Comparison of ENCODE assay signal across 8 cellular contexts in the genomic region with DNA sequence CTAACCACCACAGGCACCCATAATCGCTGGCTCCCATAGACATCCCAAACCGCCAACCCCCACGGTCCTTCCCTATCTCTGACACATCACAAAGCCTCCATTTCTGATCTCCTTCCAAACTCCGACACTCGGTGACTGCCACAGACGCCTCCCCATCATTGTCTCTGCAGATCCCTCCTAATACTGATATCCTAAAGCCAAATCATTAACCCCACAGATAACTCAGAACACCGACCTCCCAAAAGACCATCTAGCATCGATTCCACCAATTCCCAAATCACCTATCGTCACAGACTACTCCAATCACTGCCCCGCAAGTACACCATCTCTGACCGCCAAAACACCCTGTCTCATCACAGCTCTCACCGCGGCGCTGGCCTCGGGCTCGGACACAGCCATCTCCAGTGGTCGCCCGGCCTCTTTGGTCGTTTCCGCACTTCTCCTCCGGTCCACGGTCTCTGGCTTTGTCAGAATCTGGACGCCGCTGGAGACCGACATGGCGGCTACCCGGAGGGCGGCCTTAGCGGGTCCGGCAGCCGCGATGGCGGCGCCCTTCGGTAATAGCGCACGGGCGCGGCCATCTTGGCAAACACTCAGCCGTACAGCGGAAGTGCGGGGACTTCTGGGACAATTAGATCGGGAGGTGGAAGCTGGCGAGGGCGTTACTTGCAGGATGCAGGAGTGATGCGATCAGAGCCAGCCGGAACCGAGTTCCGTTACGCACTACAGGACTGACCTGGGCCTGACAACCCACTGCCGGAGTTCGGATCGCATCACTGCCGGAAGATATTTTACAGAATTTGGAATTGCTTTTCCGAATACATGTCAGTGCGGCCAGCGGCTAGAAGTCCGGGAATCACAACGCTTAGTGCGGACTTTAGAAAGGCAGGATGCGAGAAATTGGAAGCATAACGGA. TPM values are rescaled to one million over a fixed set of nuclear protein-coding genes. Genes with fewer than 3 reads are reported as not detected.
DNase-seq lines count a peak whose midpoint lies in the region; ATAC-seq lines count a peak whose summit lies in the region.

A gene (minus strand): TSS at position 534 of the 916 bp plus-strand sequence. CDS start 36 bp downstream, at position 498.

- ATAC-seq in GM18868 (IDR thresholded peaks at IDR 0.05; ENCODE audit: unreplicated experiment) (peak; percentile 98), HG03175 (IDR thresholded peaks at IDR 0.05; ENCODE audit: unreplicated experiment) (peak; percentile 80)

- DNase-seq in NCI-H748 (lab: John Stamatoyannopoulos, UW; ENCODE audit: unreplicated experiment), result peak; percentile 97
- peak; percentile 88 for DNase-seq in activated CD8-positive, alpha-beta memory T cell treated with anti-CD3 and anti-CD28 coated beads, Interleukin-2, amount 50 U/mL, for 48 hours
- peak; percentile 95 for DNase-seq in epidermal melanocyte (ENCODE audit: insufficient read length, low spot score)
- peak; percentile 95 for DNase-seq in mesenteric fat pad (ENCODE audit: low spot score)
- DNase-seq in stimulated activated CD8-positive, alpha-beta memory T cell treated with anti-CD3 and anti-CD28 coated beads, Interleukin-12 subunit alpha, Interleukin-12 subunit beta, amount 100 ng/mL, for 24 hours (ENCODE audit: extremely low read depth), result peak; percentile 46
- DNase-seq in SKM-1 treated with dmso at 0.1 percent for 144 hours (lab: John Stamatoyannopoulos, UW; ENCODE audit: unreplicated experiment), result no peak

RNA-seq across cellular contexts. Expression of the gene that starts here (rescaled TPM):
- total RNA-seq in mesenteric fat pad, result 2.0 TPM
